8 cellular contexts compared by ENCODE assay signal in genomic region chr17:20908373-20909273, GRCh38.
DNase-seq lines count a peak whose midpoint lies in the region; ATAC-seq and TF ChIP-seq lines count a peak whose summit lies in the region.

No MANE protein-coding gene starts in this region.

- peak; percentile 61 for TF ChIP-seq CTCF in GM12873 (IDR thresholded peaks at IDR 0.05; ENCODE audit: insufficient read depth, low read depth, low read length, missing control alignments)
- peak; percentile 90 for TF ChIP-seq CTCF in chondrocyte (IDR thresholded peaks at IDR 0.05)
- peak; percentile 77 for TF ChIP-seq CTCF in kidney epithelial cell (IDR thresholded peaks at IDR 0.05; ENCODE audit: insufficient read depth, low read length, poor library complexity, severe bottlenecking)

- H3K27me3 Mint-ChIP-seq in chondrocyte (ENCODE audit: low read depth), result no peaks in the 10 kb centered on the region

- DNase-seq in NCI-H2171 (lab: John Stamatoyannopoulos, UW) (peak; percentile 87), chondrocyte (ENCODE audit: low spot score) (no peak), kidney epithelial cell (ENCODE audit: low read depth) (peak; percentile 21)
- DNase-seq in activated CD4-positive, alpha-beta T cell treated with anti-CD3 and anti-CD28 coated beads for 4 hours, result peak; percentile 72 to 73
- DNase-seq in stimulated activated CD4-positive, alpha-beta T cell treated with anti-CD3 and anti-CD28 coated beads, Interleukin-15, amount 100 ng/mL, for 1 hour (ENCODE audit: low read depth in 1 of 2, low spot score in 1 of 2), result peak; percentile 51 to 69

- H3K4me3 Mint-ChIP-seq in chondrocyte (ENCODE audit: unreplicated experiment), result peak overlapping the region; percentile 71

- peaks cover 22% of the 10 kb centered on the region for H3K4me1 Mint-ChIP-seq in chondrocyte (ENCODE audit: low read depth)

- no peaks in the 10 kb centered on the region for H3K9me3 Mint-ChIP-seq in chondrocyte (ENCODE audit: low read depth)

- H3K36me3 Mint-ChIP-seq in chondrocyte (ENCODE audit: low read depth), result no peaks in the 10 kb centered on the region

- peak overlapping the region; percentile 53 for H3K4me3 ChIP-seq in kidney epithelial cell (ENCODE audit: low read depth, low read length)

- H3K27ac Mint-ChIP-seq in chondrocyte (ENCODE audit: unreplicated experiment), result peak overlapping the region; percentile 88

- ATAC-seq in HG02840 (IDR thresholded peaks at IDR 0.05; ENCODE audit: low FRiP score, unreplicated experiment), result peak; percentile 82
- no peak for ATAC-seq in GM18870 (IDR thresholded peaks at IDR 0.05; ENCODE audit: unreplicated experiment)

- no peaks in the 10 kb centered on the region for H3K27me3 ChIP-seq in kidney epithelial cell (ENCODE audit: control insufficient read depth, insufficient read depth, low read length)

- H3K36me3 ChIP-seq in kidney epithelial cell (ENCODE audit: control insufficient read depth, insufficient read depth, low read length), result no peaks in the 10 kb centered on the region
